ENCODE assay signal across 8 cellular contexts in the genomic region with DNA sequence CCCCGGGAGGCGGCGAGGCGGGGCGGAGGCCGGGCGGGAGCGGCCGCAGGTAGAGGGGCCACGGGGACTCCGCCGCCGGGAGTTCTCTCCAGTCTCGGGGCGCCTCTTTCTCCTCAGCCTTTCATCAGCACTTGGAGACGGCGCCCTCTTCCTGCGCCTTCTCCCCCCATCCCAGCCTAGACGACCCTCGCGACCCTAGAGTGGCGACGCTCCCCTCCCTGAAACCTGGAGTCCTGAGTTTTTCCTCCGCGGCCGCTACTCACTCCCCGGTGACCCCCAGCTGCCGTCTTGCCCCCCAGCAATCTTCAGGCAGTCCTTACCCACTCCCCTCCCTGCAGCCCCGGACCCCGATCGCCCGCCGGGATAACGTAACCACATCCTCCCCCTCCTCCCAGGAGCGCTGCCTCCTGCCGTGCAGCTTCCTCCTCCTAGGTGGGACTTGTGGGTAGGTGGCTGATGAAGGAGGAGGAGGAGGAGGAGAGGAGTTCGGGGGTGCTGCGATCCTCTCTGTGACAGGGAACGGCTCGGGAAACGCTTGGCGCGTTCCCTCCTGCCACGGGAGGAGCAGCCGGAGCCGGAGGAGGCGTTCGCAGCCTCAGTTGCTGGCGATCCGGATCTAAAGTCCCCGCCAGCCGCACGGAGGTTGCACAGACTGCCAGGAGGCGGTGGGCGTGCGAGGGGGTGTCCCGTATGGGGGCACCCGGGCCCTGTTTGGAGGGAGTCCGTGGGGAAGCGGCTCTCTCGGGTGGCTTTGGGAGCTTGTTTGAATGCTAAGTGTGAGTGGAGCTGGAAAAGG. TPM values are rescaled to one million over a fixed set of nuclear protein-coding genes. Genes with fewer than 3 reads are reported as not detected.
DNase-seq lines count a peak whose midpoint lies in the region; ATAC-seq and TF ChIP-seq lines count a peak whose summit lies in the region.

No MANE protein-coding gene starts in this region.

- ATAC-seq in GM18502 (IDR thresholded peaks at IDR 0.05; ENCODE audit: poor library complexity, unreplicated experiment) (peak; percentile 5), HG03095 (IDR thresholded peaks at IDR 0.05; ENCODE audit: unreplicated experiment) (no peak)

- no peaks in the 10 kb centered on the region for H3K4me1 ChIP-seq in ascending aorta
- peaks cover 31% of the 10 kb centered on the region for H3K4me1 ChIP-seq in hepatocyte (ENCODE audit: insufficient read depth)
- H3K4me1 ChIP-seq in prostate gland (replicated peaks), result no peaks in the 10 kb centered on the region

- H3K4me3 ChIP-seq in ascending aorta (peak overlapping the region; percentile 72 to 86), hepatocyte (peak overlapping the region; percentile 93), prostate gland (peak overlapping the region; percentile 86 to 93)

- TF ChIP-seq POLR2A in prostate gland (IDR thresholded peaks at IDR 0.05), result peak; percentile 8

- intact Hi-C loops in ascending aorta (cut with DNase I) (no loop called here), prostate gland (cut with DNase I) (no loop called here)

- H3K27me3 ChIP-seq in ascending aorta (no peaks in the 10 kb centered on the region), hepatocyte (no peaks in the 10 kb centered on the region), prostate gland (replicated peaks; ENCODE audit: insufficient read depth) (no peaks in the 10 kb centered on the region)

- H3K79me2 ChIP-seq in hepatocyte, result peaks cover 42% of the 10 kb centered on the region

- TF ChIP-seq CTCF in ascending aorta (IDR thresholded peaks at IDR 0.05) (no peak), hepatocyte (IDR thresholded peaks at IDR 0.05; ENCODE audit: poor library complexity) (no peak), prostate gland (IDR thresholded peaks at IDR 0.05) (no peak)

- H3K4me2 ChIP-seq in hepatocyte, result peak overlapping the region; percentile 73

- H2AFZ ChIP-seq in hepatocyte, result peak overlapping the region; percentile 71

- H3K27ac ChIP-seq in ascending aorta (peak overlapping the region; percentile 87 to 89), hepatocyte (peak overlapping the region; percentile 98), prostate gland (peak overlapping the region; percentile 92 to 94)

- peaks cover 11% of the 10 kb centered on the region for H4K20me1 ChIP-seq in hepatocyte (ENCODE audit: insufficient read depth, poor library complexity, severe bottlenecking)

- no peaks in the 10 kb centered on the region for H3K36me3 ChIP-seq in ascending aorta
- H3K36me3 ChIP-seq in hepatocyte (replicated peaks; ENCODE audit: insufficient read depth, low read depth), result no peaks in the 10 kb centered on the region
- H3K36me3 ChIP-seq in prostate gland, result no peaks in the 10 kb centered on the region

- H3K9me3 ChIP-seq in ascending aorta (peaks cover 0 to 9% of the 10 kb centered on the region in 2 donors), hepatocyte (ENCODE audit: low read depth) (no peaks in the 10 kb centered on the region), prostate gland (no peaks in the 10 kb centered on the region)

- no peaks in the 10 kb centered on the region for H3K9me2 ChIP-seq in hepatocyte (replicated peaks; ENCODE audit: insufficient read depth)

- DNase-seq in AG08396 (ENCODE audit: low spot score) (peak; percentile 51), OCI-M1 (lab: John Stamatoyannopoulos, UW) (peak; percentile 40), ascending aorta (ENCODE audit: low spot score in 2 of 2) (peak in 1 of 2 donors; percentile 64), hepatocyte (ENCODE audit: low spot score) (peak; percentile 49), prostate gland (ENCODE audit: low spot score) (peak; percentile 35), COLO829 (ENCODE audit: low spot score) (no peak)

- under 1% methylated on average over 29 of the region's 61 CpGs for WGBS in hepatocyte (ENCODE audit: low lambda C conversion rate, missing lambda C conversion rate)
- 1% methylated on average over 61 of the region's 61 CpGs for WGBS in prostate gland

RNA-seq across cellular contexts. Expression of a gene that starts 0.9 kb away (rescaled TPM):
- total RNA-seq in ascending aorta, result 11.8 TPM
- 39.6 and 39.7 TPM in 2 replicates for total RNA-seq in hepatocyte
- 32.2 and 39.3 TPM in 2 replicates for polyA plus RNA-seq in hepatocyte
- 10 to 100 TPM; 24.4 to 41.7 TPM for total RNA-seq in prostate gland
